Comparison of ENCODE assay signal across 13 cellular contexts in the genomic region with DNA sequence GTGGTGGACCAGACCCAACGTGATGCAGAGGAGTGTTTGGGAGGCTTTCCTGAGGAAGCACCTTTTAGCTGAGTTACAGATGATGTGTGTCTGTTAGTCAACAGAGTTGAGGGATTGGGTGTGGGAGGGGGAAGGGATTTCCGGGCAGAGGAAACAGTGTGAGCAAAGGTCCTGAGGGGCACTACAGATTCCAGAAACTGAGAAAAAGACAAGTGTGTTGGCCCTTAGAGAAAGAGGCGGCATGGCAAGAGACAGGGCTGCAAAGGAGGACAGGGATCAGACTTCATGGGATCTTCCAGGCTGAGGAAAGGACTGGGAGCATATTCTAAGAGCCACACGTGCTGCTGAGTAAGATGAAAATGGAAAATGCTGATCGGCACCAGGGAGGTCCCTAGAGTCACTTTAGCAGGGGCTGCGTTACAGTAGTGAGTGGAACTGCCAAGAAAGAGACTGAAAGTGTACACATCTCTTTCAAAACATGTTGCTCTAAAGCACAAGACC. TPM values are rescaled to one million over a fixed set of nuclear protein-coding genes. Genes with fewer than 3 reads are reported as not detected.
DNase-seq lines count a peak whose midpoint lies in the region; ATAC-seq and TF ChIP-seq lines count a peak whose summit lies in the region.
"Had no signal": no experiment of that assay in that cellular context is flagged by ENCODE, and none has a peak within 500 bp of the region (broad histone marks: within the 10 kb centered on the region; RNA-seq: fewer than 3 reads in every experiment).

No MANE protein-coding gene starts in this region.

- H3K4me1 Mint-ChIP-seq in activated naive CD4-positive, alpha-beta T cell treated with anti-CD3 and anti-CD28 coated beads for 36 hours (ENCODE audit: low read depth): peaks cover 16% of the 10 kb centered on the region
- peaks cover 6% of the 10 kb centered on the region for H3K4me1 Mint-ChIP-seq in chondrocyte (ENCODE audit: low read depth)

- no peak overlapping the region for H3K4me3 Mint-ChIP-seq in activated naive CD4-positive, alpha-beta T cell treated with anti-CD3 and anti-CD28 coated beads for 36 hours
- H3K4me3 Mint-ChIP-seq in chondrocyte (ENCODE audit: unreplicated experiment): no peak overlapping the region
- H3K4me3 Mint-ChIP-seq: T-helper 1 cell treated with Interleukin-12 subunit alpha and Interleukin-12 subunit beta and Interleukin-4 antibody, amounts not matched to agents 30 μg/mL and 1 μg/mL, for 36 hours had no signal

- no peaks in the 10 kb centered on the region for H3K9me3 Mint-ChIP-seq in activated naive CD4-positive, alpha-beta T cell treated with anti-CD3 and anti-CD28 coated beads for 36 hours
- no peaks in the 10 kb centered on the region for H3K9me3 Mint-ChIP-seq in activated naive CD4-positive, alpha-beta T cell treated with anti-CD3 and anti-CD28 coated beads, Interleukin-2, amount 50 U/mL, for 72 hours
- no peaks in the 10 kb centered on the region for H3K9me3 Mint-ChIP-seq in chondrocyte (ENCODE audit: low read depth)
- H3K9me3 Mint-ChIP-seq: T-helper 1 cell treated with Interleukin-12 subunit alpha and Interleukin-12 subunit beta and Interleukin-4 antibody, amounts not matched to agents 30 μg/mL and 1 μg/mL, for 36 hours had no signal

- TF ChIP-seq CTCF in upper lobe of right lung (IDR thresholded peaks at IDR 0.05) (no peak), chondrocyte (IDR thresholded peaks at IDR 0.05) (no peak)

- H3K36me3 Mint-ChIP-seq in activated naive CD4-positive, alpha-beta T cell treated with anti-CD3 and anti-CD28 coated beads for 36 hours (ENCODE audit: low read depth): no peaks in the 10 kb centered on the region
- no peaks in the 10 kb centered on the region for H3K36me3 Mint-ChIP-seq in activated naive CD4-positive, alpha-beta T cell treated with anti-CD3 and anti-CD28 coated beads, Interleukin-2, amount 50 U/mL, for 72 hours
- H3K36me3 Mint-ChIP-seq in chondrocyte (ENCODE audit: low read depth): no peaks in the 10 kb centered on the region

- peak overlapping the region; percentile 14 for H3K9ac ChIP-seq in adipocyte (ENCODE audit: low read length)

- H3K27me3 Mint-ChIP-seq in activated naive CD4-positive, alpha-beta T cell treated with anti-CD3 and anti-CD28 coated beads for 36 hours (ENCODE audit: low read depth): no peaks in the 10 kb centered on the region
- H3K27me3 Mint-ChIP-seq in chondrocyte (ENCODE audit: low read depth): peaks cover 1% of the 10 kb centered on the region

- H3K27ac ChIP-seq in upper lobe of right lung: peak overlapping the region; percentile 24

- H3K4me1 ChIP-seq in adipocyte (ENCODE audit: control insufficient read depth, insufficient read depth, low read length): peaks cover 21% of the 10 kb centered on the region
- peaks cover 25% of the 10 kb centered on the region for H3K4me1 ChIP-seq in upper lobe of right lung
- H3K4me1 ChIP-seq: breast epithelium had no signal

- H3K27ac Mint-ChIP-seq in activated naive CD4-positive, alpha-beta T cell treated with anti-CD3 and anti-CD28 coated beads for 36 hours: no peak overlapping the region
- peak overlapping the region in 1 of 2 donors; percentile 51 for H3K27ac Mint-ChIP-seq in activated naive CD4-positive, alpha-beta T cell treated with anti-CD3 and anti-CD28 coated beads, Interleukin-2, amount 50 U/mL, for 72 hours
- no peak overlapping the region for H3K27ac Mint-ChIP-seq in chondrocyte (ENCODE audit: unreplicated experiment)
- H3K27ac Mint-ChIP-seq: T-helper 1 cell treated with Interleukin-12 subunit alpha and Interleukin-12 subunit beta and Interleukin-4 antibody, amounts not matched to agents 30 μg/mL and 1 μg/mL, for 36 hours had no signal

- intact Hi-C loops in activated naive CD4-positive, alpha-beta T cell treated with anti-CD3 and anti-CD28 coated beads for 36 hours (cut with micrococcal nuclease): no loop called here
- intact Hi-C loops in upper lobe of right lung (cut with DNase I): no loop called here

- peak overlapping the region; percentile 34 for H3K4me3 ChIP-seq in adipocyte (ENCODE audit: low read length)
- H3K4me3 ChIP-seq in upper lobe of right lung: no peak overlapping the region
- H3K4me3 ChIP-seq: breast epithelium, sigmoid colon had no signal

- H3K36me3 ChIP-seq in adipocyte (ENCODE audit: control insufficient read depth, insufficient read depth, low read length, severe bottlenecking): no peaks in the 10 kb centered on the region
- no peaks in the 10 kb centered on the region for H3K36me3 ChIP-seq in upper lobe of right lung
- H3K36me3 ChIP-seq: breast epithelium, sigmoid colon had no signal

- DNase-seq in activated naive CD4-positive, alpha-beta T cell treated with anti-CD3 and anti-CD28 coated beads for 36 hours: peak; percentile 23
- no peak for DNase-seq in activated naive CD4-positive, alpha-beta T cell treated with anti-CD3 and anti-CD28 coated beads, Interleukin-2, amount 50 U/mL, for 72 hours (ENCODE audit: low spot score in 2 of 2)
- DNase-seq in adipocyte (ENCODE audit: low read depth): no peak
- peak; percentile 50 for DNase-seq in islet precursor cell
- DNase-seq in upper lobe of right lung: no peak
- no peak for DNase-seq in OCI-M2 (lab: John Stamatoyannopoulos, UW; ENCODE audit: unreplicated experiment)
- no peak for DNase-seq in NCI-H1436 (lab: John Stamatoyannopoulos, UW)
- DNase-seq in chondrocyte (ENCODE audit: low spot score): no peak
- DNase-seq: foreskin fibroblast, NCI-H510A, sigmoid colon had no signal

- H3K27me3 ChIP-seq in adipocyte (replicated peaks; ENCODE audit: control insufficient read depth, insufficient read depth, low read length) (no peaks in the 10 kb centered on the region), upper lobe of right lung (no peaks in the 10 kb centered on the region)
- H3K27me3 ChIP-seq: breast epithelium had no signal

- H3K9me3 ChIP-seq in adipocyte (ENCODE audit: control insufficient read depth, low read length): no peaks in the 10 kb centered on the region
- no peaks in the 10 kb centered on the region for H3K9me3 ChIP-seq in upper lobe of right lung
- H3K9me3 ChIP-seq: breast epithelium, sigmoid colon had no signal

- no peak for ATAC-seq in activated naive CD4-positive, alpha-beta T cell treated with anti-CD3 and anti-CD28 coated beads, Interleukin-2, amount 50 U/mL, for 72 hours
- ATAC-seq in upper lobe of right lung: peak; percentile 37

- CTCF ChIA-PET in activated naive CD4-positive, alpha-beta T cell treated with anti-CD3 and anti-CD28 coated beads for 36 hours (lab: Charles Lee): interaction anchor here (0.6 to 1.6 kb wide), 6 partner anchors 10 to 156 kb away, joined by 3 to 6 read pairs (median 4); no protein-coding TSS in a partner anchor

RNA-seq across cellular contexts. Expression of gene RPS6KL1, which starts 9.4 kb away (rescaled TPM):
- total RNA-seq in activated naive CD4-positive, alpha-beta T cell treated with anti-CD3 and anti-CD28 coated beads for 36 hours: 1 to 10 TPM; 4.5 to 6.8 TPM
- total RNA-seq in activated naive CD4-positive, alpha-beta T cell treated with anti-CD3 and anti-CD28 coated beads, Interleukin-2, amount 50 U/mL, for 72 hours: 1 to 10 TPM; 1.1 to 4.8 TPM
- total RNA-seq in upper lobe of right lung: 5.1 TPM
- 0.82 to 6.5 TPM (median 5.8 TPM) in 3 replicates for total RNA-seq in chondrocyte

RNA-seq across cellular contexts. Expression of gene PGF, which starts 22.9 kb away (rescaled TPM):
- under 1 TPM in 1 of 2 experiments, not detected in 1; 0.10 TPM for total RNA-seq in activated naive CD4-positive, alpha-beta T cell treated with anti-CD3 and anti-CD28 coated beads for 36 hours
- total RNA-seq in activated naive CD4-positive, alpha-beta T cell treated with anti-CD3 and anti-CD28 coated beads, Interleukin-2, amount 50 U/mL, for 72 hours: under 1 TPM in 1 of 2 donors, not detected in 1; 0.46 TPM
- total RNA-seq in upper lobe of right lung (4.7 TPM), chondrocyte (2.0 to 3.2 TPM (median 2.3 TPM) in 3 replicates)

RNA-seq across cellular contexts. Expression of gene DLST, which starts 50.7 kb away (rescaled TPM):
- 100 to 1,000 TPM; 126 to 132 TPM for total RNA-seq in activated naive CD4-positive, alpha-beta T cell treated with anti-CD3 and anti-CD28 coated beads for 36 hours
- total RNA-seq in activated naive CD4-positive, alpha-beta T cell treated with anti-CD3 and anti-CD28 coated beads, Interleukin-2, amount 50 U/mL, for 72 hours: 100 to 1,000 TPM; 125 to 135 TPM
- 90.1 TPM for total RNA-seq in upper lobe of right lung
- total RNA-seq in chondrocyte: 70.4 to 78.0 TPM (median 74.5 TPM) in 3 replicates

RNA-seq across cellular contexts. Expression of gene PROX2, which starts 56.5 kb away (rescaled TPM):
- under 1 TPM; 0.07 to 0.41 TPM for total RNA-seq in activated naive CD4-positive, alpha-beta T cell treated with anti-CD3 and anti-CD28 coated beads for 36 hours
- total RNA-seq in activated naive CD4-positive, alpha-beta T cell treated with anti-CD3 and anti-CD28 coated beads, Interleukin-2, amount 50 U/mL, for 72 hours: under 1 TPM; 0.23 to 0.93 TPM
- total RNA-seq in upper lobe of right lung: not detected
- total RNA-seq in chondrocyte: not detected in 3 replicates
- total RNA-seq: breast epithelium had no signal

Comparison
In these comparisons a context has a peak if more than half of its experiments do, and no peak if none do; other contexts are left out.
1. DNase-seq: peak in activated naive CD4-positive, alpha-beta T cell treated with anti-CD3 and anti-CD28 coated beads for 36 hours (single experiment) and islet precursor cell (single experiment); none in activated naive CD4-positive, alpha-beta T cell treated with anti-CD3 and anti-CD28 coated beads, Interleukin-2, amount 50 U/mL, for 72 hours (0 of 2), adipocyte (single experiment), upper lobe of right lung (single experiment), OCI-M2 (single experiment), NCI-H1436 (single experiment) and chondrocyte (single experiment).